ENCODE assay signal across 8 cellular contexts in genomic region chr1:220218397-220219135, GRCh38. TPM values are rescaled to one million over a fixed set of nuclear protein-coding genes. Genes with fewer than 3 reads are reported as not detected.
DNase-seq lines count a peak whose midpoint lies in the region; ATAC-seq, FAIRE-seq and TF ChIP-seq lines count a peak whose summit lies in the region.
"Not testable (repeated sequence)": the region's sequence is repeated elsewhere in the genome, so short reads cannot be mapped to it uniquely, and the experiment has no call there.

No MANE protein-coding gene starts in this region.

- not testable (repeated sequence) for H3K36me3 Mint-ChIP-seq in WTC11; chondrocyte (ENCODE audit: low read depth)

- H3K9me3 Mint-ChIP-seq in WTC11; chondrocyte (ENCODE audit: low read depth): not testable (repeated sequence)

- dilution Hi-C loops in keratinocyte (cut with MboI; ENCODE audit: extremely low pct_ligation_motif_present, low sequenced_read_pairs): not testable (repeated sequence)

- peak; percentile 11 for DNase-seq in BJ (ENCODE audit: low read depth)
- DNase-seq in NCI-H2196 treated with DMSO at 0.1 percent for 48 hours (lab: John Stamatoyannopoulos, UW; ENCODE audit: unreplicated experiment): peak; percentile 15
- DNase-seq in WTC11 (ENCODE audit: low spot score): peak; percentile 59
- not testable (repeated sequence) for DNase-seq in chondrocyte (ENCODE audit: low spot score); keratinocyte (ENCODE audit: low read depth, low spot score)
- DNase-seq in stimulated activated CD4-positive, alpha-beta T cell treated with anti-CD3 and anti-CD28 coated beads, Interleukin-12 subunit alpha, Interleukin-12 subunit beta, amount 100 ng/mL, for 48 hours (ENCODE audit: low read depth in 2 of 3, low spot score in 1 of 3): peak in 2 of 3 donors; percentile 17 to 35

- peak; percentile 40 for ATAC-seq in GM19043 (IDR thresholded peaks at IDR 0.05; ENCODE audit: low read depth, unreplicated experiment)
- ATAC-seq in HG03378 (IDR thresholded peaks at IDR 0.05; ENCODE audit: unreplicated experiment): peak; percentile 34
- ATAC-seq in WTC11: peak; percentile 92

- not testable (repeated sequence) for H3K4me1 ChIP-seq in keratinocyte (ENCODE audit: control insufficient read depth, extremely low read depth, insufficient read depth, low read length)

- TF ChIP-seq CTCF in BJ (IDR thresholded peaks at IDR 0.05; ENCODE audit: insufficient read depth, low read depth, low read length) (peak; percentile 63), chondrocyte (IDR thresholded peaks at IDR 0.05) (peak; percentile 83), keratinocyte (optimal IDR thresholded peaks at IDR 0.05 in 1 of 3, IDR thresholded peaks at IDR 0.05 in 1 of 3, conservative IDR thresholded peaks at IDR 0.05 in 1 of 3; ENCODE audit: extremely low read depth in 1 of 3, insufficient read depth in 2 of 3, low read length in 3 of 3) (peak; percentile 52 to 60 (median 59))
- not testable (repeated sequence) for TF ChIP-seq CTCF in WTC11 (IDR thresholded peaks at IDR 0.05)

- H3K27me3 Mint-ChIP-seq in WTC11 (ENCODE audit: low read depth); chondrocyte (ENCODE audit: low read depth): not testable (repeated sequence)

- not testable (repeated sequence) for H2AFZ ChIP-seq in keratinocyte (ENCODE audit: control insufficient read depth, low read length)

- not testable (repeated sequence) for H3K27me3 ChIP-seq in BJ (ENCODE audit: control insufficient read depth, insufficient read depth, low read length); keratinocyte (ENCODE audit: control insufficient read depth, extremely low read depth, insufficient read depth, low read length)

- FAIRE-seq in keratinocyte (lab: Jason Lieb, UNC): not testable (repeated sequence)

- not testable (repeated sequence) for H3K4me3 Mint-ChIP-seq in WTC11; chondrocyte (ENCODE audit: unreplicated experiment)

- not testable (repeated sequence) for H3K36me3 ChIP-seq in BJ (ENCODE audit: control insufficient read depth, insufficient read depth, low read length); keratinocyte (ENCODE audit: control insufficient read depth in 2 of 2, extremely low read depth in 1 of 2, insufficient read depth in 2 of 2, low read length in 2 of 2)

- not testable (repeated sequence) for H3K4me3 ChIP-seq in BJ (ENCODE audit: low read depth, low read length); keratinocyte (ENCODE audit: control insufficient read depth in 2 of 3, extremely low read depth in 1 of 3, insufficient read depth in 2 of 3, low read depth in 1 of 3, low read length in 3 of 3)

- not testable (repeated sequence) for H3K9me1 ChIP-seq in keratinocyte (ENCODE audit: control insufficient read depth, extremely low read depth, insufficient read depth, low read length)

- H3K9ac ChIP-seq in keratinocyte (ENCODE audit: control insufficient read depth, extremely low read depth, insufficient read depth, low read length): not testable (repeated sequence)

- peaks cover 38% of the 10 kb centered on the region for H3K4me1 Mint-ChIP-seq in WTC11
- H3K4me1 Mint-ChIP-seq in chondrocyte (ENCODE audit: low read depth): not testable (repeated sequence)

- not testable (repeated sequence) for H4K20me1 ChIP-seq in keratinocyte (ENCODE audit: control insufficient read depth, extremely low read depth, insufficient read depth, low read length)

- H3K27ac Mint-ChIP-seq in WTC11: not testable (repeated sequence)
- peak overlapping the region; percentile 61 for H3K27ac Mint-ChIP-seq in chondrocyte (ENCODE audit: unreplicated experiment)

- not testable (repeated sequence) for H3K9me3 ChIP-seq in keratinocyte (ENCODE audit: control insufficient read depth, low read depth, low read length)

- CTCF ChIA-PET in BJ (lab: Yijun Ruan, JAX) (interaction anchor here (0.6 to 1.2 kb wide), 7 partner anchors 8 to 555 kb away, joined by 3 to 5 read pairs (median 3); no protein-coding TSS in a partner anchor), WTC11 (lab: Charles Lee) (interaction anchor here (0.7 to 1.7 kb wide), 30 partner anchors 8 to 558 kb away, joined by 3 to 25 read pairs (median 4); partner anchors contain the start of gene RAB3GAP2)

- POLR2A ChIA-PET in BJ (lab: Charles Lee): interaction anchor here (0.6 kb wide), 1 partner anchor 951 kb away, joined by 3 read pairs; no protein-coding TSS in a partner anchor
- POLR2A ChIA-PET in WTC11 (lab: Charles Lee): interaction anchor here (1.0 kb wide), 2 partner anchors 53 to 54 kb away, joined by 3 to 4 read pairs; partner anchors contain the start of gene RAB3GAP2

- not testable (repeated sequence) for H3K4me2 ChIP-seq in keratinocyte (ENCODE audit: control insufficient read depth, extremely low read depth, insufficient read depth, low read depth, low read length)

- H3K27ac ChIP-seq in keratinocyte (ENCODE audit: control insufficient read depth, insufficient read depth, low read length): not testable (repeated sequence)

- peaks cover 37% of the 10 kb centered on the region for H3K79me2 ChIP-seq in keratinocyte (ENCODE audit: control insufficient read depth, insufficient read depth, low read length)

TF ChIP-seq in WTC11, 78 proteins besides CTCF, POLR2A, EP300 and RAD21:
- TF ChIP-seq USF2 (CRISPR knock-in tag; IDR thresholded peaks at IDR 0.05): peak; percentile 13; the same call in 1 of the 2 replicates

RNA-seq across cellular contexts. Expression of gene RAB3GAP2, which starts 53.7 kb away (rescaled TPM):
- polyA plus RNA-seq in BJ (2011; rRNA removed) (25.1 and 50.0 TPM in 2 replicates), keratinocyte (23.3 to 44.4 TPM (median 43.8 TPM) in 3 replicates)
- 43.9 and 64.5 TPM in 2 replicates for polyA minus RNA-seq in BJ (2011; rRNA and poly(A)+ RNA removed)
- total RNA-seq in WTC11 (2021) (45.7 to 64.3 TPM (median 52.8 TPM) in 3 replicates), chondrocyte (47.5 to 55.7 TPM (median 48.2 TPM) in 3 replicates)
- 10.7 TPM for polyA plus RNA-seq in keratinocyte (2011; ENCODE audit: low read depth)
- 11.8 and 28.3 TPM in 2 replicates for polyA plus RNA-seq in keratinocyte (2011; cell fraction: cytosol; rRNA removed)
- 56.6 and 64.5 TPM in 2 replicates for polyA plus RNA-seq in keratinocyte (2011; cell fraction: nucleus; rRNA removed)
- polyA plus RNA-seq in keratinocyte (2012; ENCODE audit: low replicate concordance): 12.9 and 25.0 TPM in 2 replicates
- 35.6 to 159 TPM (median 115 TPM) in 3 replicates for polyA minus RNA-seq in keratinocyte
- polyA minus RNA-seq in keratinocyte (2011; cell fraction: cytosol; rRNA and poly(A)+ RNA removed): 22.8 TPM
- 37.8 and 125 TPM in 2 replicates for polyA minus RNA-seq in keratinocyte (2011; cell fraction: nucleus; rRNA and poly(A)+ RNA removed)

Comparison
In these comparisons a context has a peak if more than half of its experiments do, and no peak if none do; other contexts are left out.
1. ATAC-seq: peak in every context shown above with its lines; median percentile 92 in WTC11; 40 in GM19043; 34 in HG03378.